ENCODE assay signal across 32 cellular contexts in genomic region chr18:78983530-78983929, GRCh38. TPM values are rescaled to one million over a fixed set of nuclear protein-coding genes. Genes with fewer than 3 reads are reported as not detected.
A peak's percentile ranks its signal among the peaks of the same experiment; 100 is the strongest.
DNase-seq lines count a peak whose midpoint lies in the region; ATAC-seq and TF ChIP-seq lines count a peak whose summit lies in the region.
"Had no signal": no experiment of that assay in that cellular context is flagged by ENCODE, and none has a peak within 500 bp of the region (broad histone marks: within the 10 kb centered on the region; RNA-seq: fewer than 3 reads in every experiment).

No MANE protein-coding gene starts in this region.

- peaks cover 73% of the 10 kb centered on the region for H3K27me3 Mint-ChIP-seq in activated naive CD8-positive, alpha-beta T cell treated with anti-CD3 and anti-CD28 coated beads for 36 hours
- peaks cover 66% of the 10 kb centered on the region for H3K27me3 Mint-ChIP-seq in activated T-cell treated with anti-CD3 and anti-CD28 coated beads, Interleukin-2, amount 50 U/mL, for 72 hours (ENCODE audit: low read depth)

- H3K4me1 Mint-ChIP-seq in activated naive CD8-positive, alpha-beta T cell treated with anti-CD3 and anti-CD28 coated beads for 36 hours, result peaks cover 11% of the 10 kb centered on the region
- peaks cover 17% of the 10 kb centered on the region for H3K4me1 Mint-ChIP-seq in activated T-cell treated with anti-CD3 and anti-CD28 coated beads, Interleukin-2, amount 50 U/mL, for 72 hours (ENCODE audit: low read depth)
- H3K4me1 Mint-ChIP-seq: stimulated activated memory B cell treated with anti-CD40 and anti-IgM and Interleukin-4, amounts not matched to agents 10 μg/mL and 1 μg/mL and 100 μg/mL, for 72 hours had no signal

- H3K4me3 ChIP-seq in astrocyte of the spinal cord (ENCODE audit: low read depth, low read length), result no peak overlapping the region
- H3K4me3 ChIP-seq: coronary artery, SJSA1, upper lobe of right lung had no signal

- in situ Hi-C loops in astrocyte of the spinal cord (cut with HindIII; ENCODE audit: low sequenced_read_pairs), result no loop called here

- TF ChIP-seq CTCF in astrocyte of the spinal cord (IDR thresholded peaks at IDR 0.05; ENCODE audit: low read depth, low read length), result no peak

- ATAC-seq in GM19351 (IDR thresholded peaks at IDR 0.05; ENCODE audit: unreplicated experiment), result no peak
- no peak for ATAC-seq in activated T-cell treated with anti-CD3 and anti-CD28 coated beads, Interleukin-2, amount 50 U/mL, for 72 hours (replicated peaks in 1 of 2)
- ATAC-seq: stimulated activated memory B cell treated with anti-CD40 and anti-IgM and Interleukin-4, amounts not matched to agents 10 μg/mL and 1 μg/mL and 100 μg/mL, for 72 hours; upper lobe of right lung had no signal

- H3K36me3 Mint-ChIP-seq in activated naive CD8-positive, alpha-beta T cell treated with anti-CD3 and anti-CD28 coated beads for 36 hours, result peaks cover 3% of the 10 kb centered on the region
- H3K36me3 Mint-ChIP-seq in activated T-cell treated with anti-CD3 and anti-CD28 coated beads, Interleukin-2, amount 50 U/mL, for 72 hours (ENCODE audit: insufficient read depth in 2 of 2), result peaks cover 0 to 3% of the 10 kb centered on the region in 2 donors
- H3K36me3 Mint-ChIP-seq: mesothelial cell of epicardium; stimulated activated memory B cell treated with anti-CD40 and anti-IgM and Interleukin-4, amounts not matched to agents 10 μg/mL and 1 μg/mL and 100 μg/mL, for 72 hours had no signal

- H3K4me3 Mint-ChIP-seq in activated naive CD8-positive, alpha-beta T cell treated with anti-CD3 and anti-CD28 coated beads for 36 hours, result no peak overlapping the region
- no peak overlapping the region for H3K4me3 Mint-ChIP-seq in activated T-cell treated with anti-CD3 and anti-CD28 coated beads, Interleukin-2, amount 50 U/mL, for 72 hours
- H3K4me3 Mint-ChIP-seq: activated naive CD8-positive, alpha-beta T cell; mesothelial cell of epicardium; stimulated activated memory B cell treated with anti-CD40 and anti-IgM and Interleukin-4, amounts not matched to agents 10 μg/mL and 1 μg/mL and 100 μg/mL, for 72 hours had no signal

- H3K9me3 Mint-ChIP-seq in activated naive CD8-positive, alpha-beta T cell treated with anti-CD3 and anti-CD28 coated beads for 36 hours, result peaks cover 5% of the 10 kb centered on the region
- no peaks in the 10 kb centered on the region for H3K9me3 Mint-ChIP-seq in activated T-cell treated with anti-CD3 and anti-CD28 coated beads, Interleukin-2, amount 50 U/mL, for 72 hours
- H3K9me3 Mint-ChIP-seq: mesothelial cell of epicardium; stimulated activated memory B cell treated with anti-CD40 and anti-IgM and Interleukin-4, amounts not matched to agents 10 μg/mL and 1 μg/mL and 100 μg/mL, for 72 hours had no signal

- no peak overlapping the region for H3K27ac Mint-ChIP-seq in activated naive CD8-positive, alpha-beta T cell treated with anti-CD3 and anti-CD28 coated beads for 36 hours
- no peak overlapping the region for H3K27ac Mint-ChIP-seq in activated T-cell treated with anti-CD3 and anti-CD28 coated beads, Interleukin-2, amount 50 U/mL, for 72 hours
- H3K27ac Mint-ChIP-seq: activated naive CD8-positive, alpha-beta T cell; mesothelial cell of epicardium; stimulated activated memory B cell treated with anti-CD40 and anti-IgM and Interleukin-4, amounts not matched to agents 10 μg/mL and 1 μg/mL and 100 μg/mL, for 72 hours had no signal

- DNase-seq in NCI-H748 (lab: John Stamatoyannopoulos, UW; ENCODE audit: unreplicated experiment), result peak; percentile 14
- DNase-seq in NCI-H748 treated with DMSO at 0.1 percent for 48 hours (lab: John Stamatoyannopoulos, UW), result no peak
- peak; percentile 27 for DNase-seq in astrocyte of the spinal cord (ENCODE audit: low read depth, low spot score)
- peak; percentile 41 for DNase-seq in iPS-NIHi11 (ENCODE audit: low spot score)
- no peak for DNase-seq in activated naive CD8-positive, alpha-beta T cell treated with anti-CD3 and anti-CD28 coated beads for 36 hours
- DNase-seq in OCI-M2 (lab: John Stamatoyannopoulos, UW; ENCODE audit: unreplicated experiment), result no peak
- DNase-seq in activated T-cell treated with anti-CD3 and anti-CD28 coated beads, Interleukin-2, amount 50 U/mL, for 72 hours, result no peak
- DNase-seq: activated CD4-positive, alpha-beta T cell treated with anti-CD3 and anti-CD28 coated beads for 48 hours; anterior cingulate cortex; C1 segment of cervical spinal cord; caudate nucleus; DMS153; effector CD8-positive, alpha-beta T cell; GOT3; KBM-7; kidney glomerular epithelial cell; NCI-H1092 treated with DMSO at 0.1 percent for 48 hours; NCI-H2029; NCI-H226; RPMI8226; T1000; upper lobe of right lung had no signal

RNA-seq across cellular contexts. Expression of gene SALL3, which starts 3.9 kb away (rescaled TPM):
- not detected for total RNA-seq in activated naive CD8-positive, alpha-beta T cell treated with anti-CD3 and anti-CD28 coated beads for 36 hours
- not detected for total RNA-seq in activated T-cell treated with anti-CD3 and anti-CD28 coated beads, Interleukin-2, amount 50 U/mL, for 72 hours
- total RNA-seq: HT1080, M059J, osteoblast, subcutaneous adipose tissue, upper lobe of right lung had no signal

Comparison
In these comparisons a context has a peak if more than half of its experiments do, and no peak if none do; other contexts are left out.
1. DNase-seq: peak in NCI-H748 (single experiment), astrocyte of the spinal cord (single experiment) and iPS-NIHi11 (single experiment); none in NCI-H748 treated with DMSO at 0.1 percent for 48 hours (single experiment), activated naive CD8-positive, alpha-beta T cell treated with anti-CD3 and anti-CD28 coated beads for 36 hours (single experiment), OCI-M2 (single experiment) and activated T-cell treated with anti-CD3 and anti-CD28 coated beads, Interleukin-2, amount 50 U/mL, for 72 hours (0 of 2).